ENCODE assay signal across 19 cellular contexts in the genomic region with DNA sequence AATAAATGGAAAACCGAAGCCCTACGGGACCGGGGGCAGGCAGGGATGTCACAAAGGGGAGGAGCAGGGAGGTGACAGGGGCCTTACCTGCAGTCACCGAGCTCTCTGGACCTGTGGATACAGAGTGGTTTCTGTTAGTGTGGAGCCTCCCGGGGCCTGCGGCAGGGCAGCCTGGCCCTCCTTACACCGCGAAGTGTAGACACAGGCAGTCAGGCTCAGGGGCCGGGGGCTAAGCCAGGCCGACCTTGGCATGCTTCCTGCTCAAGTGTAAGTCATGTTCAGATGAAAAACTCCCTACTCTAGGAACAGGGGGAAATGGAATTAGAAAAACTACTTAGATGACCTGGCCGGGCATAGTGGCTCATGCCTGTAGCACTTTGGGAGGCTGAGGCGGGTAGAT. TPM values are rescaled to one million over a fixed set of nuclear protein-coding genes. Genes with fewer than 3 reads are reported as not detected.
A peak's percentile ranks its signal among the peaks of the same experiment; 100 is the strongest.
DNase-seq lines count a peak whose midpoint lies in the region; ATAC-seq and TF ChIP-seq lines count a peak whose summit lies in the region.
"Had no signal": no experiment of that assay in that cellular context is flagged by ENCODE, and none has a peak within 500 bp of the region (broad histone marks: within the 10 kb centered on the region; RNA-seq: fewer than 3 reads in every experiment).

No MANE protein-coding gene starts in this region.

- ATAC-seq in right cardiac atrium (no peak), heart left ventricle (no peak), naive B cell (ENCODE audit: low read depth in 2 of 2) (no peak)
- ATAC-seq in activated CD8-positive, alpha-beta T cell treated with anti-CD3 and anti-CD28 coated beads for 36 hours = no peak
- ATAC-seq: activated T-helper 17 cell treated with anti-CD3 and anti-CD28 coated beads, Interleukin-2, amount 50 U/mL, for 72 hours; esophagus mucosa; HCT116; right lobe of liver had no signal

- H3K27me3 ChIP-seq in right cardiac atrium (ENCODE audit: control insufficient read depth, insufficient read depth) = no peaks in the 10 kb centered on the region
- peaks cover 0 to 3% (median 0%) of the 10 kb centered on the region in 9 donors for H3K27me3 ChIP-seq in heart left ventricle
- H3K27me3 ChIP-seq: ascending aorta, right lobe of liver had no signal

- H3K27ac ChIP-seq in right cardiac atrium (ENCODE audit: low read length) (no peak overlapping the region), heart left ventricle (peak overlapping the region in 1 of 12 donors; percentile 20)
- H3K27ac ChIP-seq: ascending aorta, right lobe of liver, thoracic aorta had no signal

- peaks cover 0 to 17% (median 4%) of the 10 kb centered on the region in 9 donors for H3K36me3 ChIP-seq in heart left ventricle

- no peak overlapping the region for H3K4me3 ChIP-seq in right cardiac atrium (ENCODE audit: low read length)
- H3K4me3 ChIP-seq in heart left ventricle = no peak overlapping the region
- H3K4me3 ChIP-seq: ascending aorta, lung, right lobe of liver, thoracic aorta had no signal

- peaks cover 37% of the 10 kb centered on the region for H3K4me1 Mint-ChIP-seq in activated CD8-positive, alpha-beta T cell treated with anti-CD3 and anti-CD28 coated beads for 36 hours (ENCODE audit: low read depth)
- H3K4me1 Mint-ChIP-seq in naive B cell = peaks cover 15 to 28% (median 20%) of the 10 kb centered on the region in 3 donors

- no peak for TF ChIP-seq POLR2A in heart left ventricle (IDR thresholded peaks at IDR 0.05)

- no peaks in the 10 kb centered on the region for H3K9me3 Mint-ChIP-seq in activated CD8-positive, alpha-beta T cell treated with anti-CD3 and anti-CD28 coated beads for 36 hours
- peaks cover 0 to 8% (median 2%) of the 10 kb centered on the region in 7 donors for H3K9me3 Mint-ChIP-seq in naive B cell
- H3K9me3 Mint-ChIP-seq: activated T-helper 17 cell treated with anti-CD3 and anti-CD28 coated beads, Interleukin-2, amount 50 U/mL, for 72 hours had no signal

- peak overlapping the region; percentile 85 for H3K27ac Mint-ChIP-seq in activated CD8-positive, alpha-beta T cell treated with anti-CD3 and anti-CD28 coated beads for 36 hours
- H3K27ac Mint-ChIP-seq in naive B cell = peak overlapping the region in 4 of 6 donors; percentile 0 to 92 (median 72)
- H3K27ac Mint-ChIP-seq: activated T-helper 17 cell treated with anti-CD3 and anti-CD28 coated beads, Interleukin-2, amount 50 U/mL, for 72 hours had no signal

- WGBS in right cardiac atrium = 60% methylated on average over 12 of the region's 12 CpGs
- WGBS in heart left ventricle, 4 donors = 63 to 79% (median 72%) methylated on average over 7 to 12 of the region's 12 CpGs

- DNase-seq in right cardiac atrium = peak in 2 of 3 donors; percentile 19 to 37
- no peak for DNase-seq in heart left ventricle
- no peak for DNase-seq in activated CD8-positive, alpha-beta T cell treated with anti-CD3 and anti-CD28 coated beads for 36 hours
- no peak for DNase-seq in naive B cell
- no peak for DNase-seq in UCSD-AML1 (lab: John Stamatoyannopoulos, UW; ENCODE audit: unreplicated experiment)
- no peak for DNase-seq in activated CD8-positive, alpha-beta memory T cell treated with anti-CD3 and anti-CD28 coated beads, Interleukin-2, amount 50 U/mL, for 4 hours
- DNase-seq in DMS79 (lab: John Stamatoyannopoulos, UW) = no peak
- DNase-seq: activated CD4-positive, alpha-beta T cell treated with anti-CD3 and anti-CD28 coated beads, Interleukin-2, amount 50 U/mL, for 48 hours; cerebellar nuclear complex; effector CD4-positive, alpha-beta T cell; Karpas-422; NCI-H187; right lobe of liver had no signal

- H3K9me3 ChIP-seq in right cardiac atrium (ENCODE audit: control insufficient read depth, low read length) (no peaks in the 10 kb centered on the region), heart left ventricle (peaks cover 0 to 10% (median 0%) of the 10 kb centered on the region in 12 donors)
- H3K9me3 ChIP-seq: ascending aorta, right lobe of liver, thoracic aorta had no signal

- POLR2A ChIA-PET in activated CD8-positive, alpha-beta T cell treated with anti-CD3 and anti-CD28 coated beads for 36 hours (lab: Charles Lee) = interaction anchor here (1.1 to 1.2 kb wide), 2 partner anchors 15 to 26 kb away, joined by 3 read pairs; no protein-coding TSS in a partner anchor

- H3K4me3 Mint-ChIP-seq in activated CD8-positive, alpha-beta T cell treated with anti-CD3 and anti-CD28 coated beads for 36 hours = peak overlapping the region; percentile 31
- no peak overlapping the region for H3K4me3 Mint-ChIP-seq in naive B cell
- H3K4me3 Mint-ChIP-seq: activated T-helper 17 cell treated with anti-CD3 and anti-CD28 coated beads, Interleukin-2, amount 50 U/mL, for 72 hours had no signal

- H3K27me3 Mint-ChIP-seq in activated CD8-positive, alpha-beta T cell treated with anti-CD3 and anti-CD28 coated beads for 36 hours = no peaks in the 10 kb centered on the region
- H3K27me3 Mint-ChIP-seq in naive B cell = no peaks in the 10 kb centered on the region
- H3K27me3 Mint-ChIP-seq: activated T-helper 17 cell treated with anti-CD3 and anti-CD28 coated beads, Interleukin-2, amount 50 U/mL, for 72 hours had no signal

- TF ChIP-seq CTCF in heart left ventricle (IDR thresholded peaks at IDR 0.05) = no peak
- no peak for TF ChIP-seq CTCF in activated CD8-positive, alpha-beta T cell treated with anti-CD3 and anti-CD28 coated beads for 36 hours (IDR thresholded peaks at IDR 0.05)

- H3K4me1 ChIP-seq in right cardiac atrium (ENCODE audit: control insufficient read depth, insufficient read depth, low read length) (no peaks in the 10 kb centered on the region), heart left ventricle (peaks cover 0 to 13% (median 2%) of the 10 kb centered on the region in 12 donors)

- CTCF ChIA-PET in activated CD8-positive, alpha-beta T cell treated with anti-CD3 and anti-CD28 coated beads for 36 hours (lab: Charles Lee) = no interaction called here

- H3K36me3 Mint-ChIP-seq in activated CD8-positive, alpha-beta T cell treated with anti-CD3 and anti-CD28 coated beads for 36 hours (ENCODE audit: low read depth) = peaks cover 32% of the 10 kb centered on the region
- peaks cover 11 to 16% of the 10 kb centered on the region in 2 donors for H3K36me3 Mint-ChIP-seq in naive B cell

- intact Hi-C loops in right cardiac atrium (cut with DNase I) (loop anchor here in 1 of 4 donors (10.0 kb wide), 1 partner anchor 107 kb away; the partner anchor contains the start of gene DNASE1L1), heart left ventricle (cut with DNase I) (no loop called here)
- intact Hi-C loops in activated CD8-positive, alpha-beta T cell treated with anti-CD3 and anti-CD28 coated beads for 36 hours (cut with micrococcal nuclease) = no loop called here

RNA-seq across cellular contexts. Expression of gene FAM3A, which starts 4.3 kb away (rescaled TPM):
- total RNA-seq in right cardiac atrium = 10 to 100 TPM; 55.4 to 60.8 (median 58.9) TPM
- 68.6 TPM for polyA plus RNA-seq in right cardiac atrium
- total RNA-seq in heart left ventricle = 10 to 100 TPM; 36.2 to 82.6 (median 48.6) TPM
- 10 to 100 TPM; 66.1 to 72.2 TPM for polyA plus RNA-seq in heart left ventricle
- 10 to 100 TPM; 27.9 to 31.9 TPM for total RNA-seq in activated CD8-positive, alpha-beta T cell treated with anti-CD3 and anti-CD28 coated beads for 36 hours
- 10 to 100 TPM; 13.4 to 24.1 (median 16.7) TPM for polyA plus RNA-seq in naive B cell (ENCODE audit: low read depth in 6 of 6)

RNA-seq across cellular contexts. Expression of gene SLC10A3, which starts 21.3 kb away (rescaled TPM):
- total RNA-seq in right cardiac atrium (10 to 100 TPM; 14.4 to 18.9 (median 15.5) TPM), heart left ventricle (10 to 100 TPM in 8 of 9 donors, 1 to 10 TPM in 1; 8.3 to 33.3 (median 15.5) TPM)
- polyA plus RNA-seq in right cardiac atrium (17.3 TPM), heart left ventricle (10 to 100 TPM; 12.2 to 50.6 TPM), naive B cell (ENCODE audit: low read depth in 6 of 6) (10 to 100 TPM; 33.5 to 65.1 (median 38.0) TPM)
- 10 to 100 TPM; 13.2 to 14.1 TPM for total RNA-seq in activated CD8-positive, alpha-beta T cell treated with anti-CD3 and anti-CD28 coated beads for 36 hours

RNA-seq across cellular contexts. Expression of gene UBL4A, which starts 25.3 kb away (rescaled TPM):
- total RNA-seq in right cardiac atrium = 10 to 100 TPM; 51.1 to 62.1 (median 60.3) TPM
- 43.6 TPM for polyA plus RNA-seq in right cardiac atrium
- 10 to 100 TPM; 40.6 to 92.8 (median 53.7) TPM for total RNA-seq in heart left ventricle
- polyA plus RNA-seq in heart left ventricle = 10 to 100 TPM; 34.6 to 72.8 TPM
- 10 to 100 TPM; 46.5 to 47.6 TPM for total RNA-seq in activated CD8-positive, alpha-beta T cell treated with anti-CD3 and anti-CD28 coated beads for 36 hours
- 10 to 100 TPM; 18.7 to 39.4 (median 33.0) TPM for polyA plus RNA-seq in naive B cell (ENCODE audit: low read depth in 6 of 6)

RNA-seq across cellular contexts. Expression of gene LAGE3, which starts 32.7 kb away (rescaled TPM):
- total RNA-seq in right cardiac atrium (10 to 100 TPM; 16.3 to 22.0 (median 19.5) TPM), heart left ventricle (10 to 100 TPM; 16.2 to 23.6 (median 18.9) TPM)
- polyA plus RNA-seq in right cardiac atrium (25.8 TPM), heart left ventricle (10 to 100 TPM; 15.1 to 26.8 TPM), naive B cell (ENCODE audit: low read depth in 6 of 6) (10 to 100 TPM; 36.4 to 47.6 (median 40.9) TPM)
- 10 to 100 TPM; 49.8 to 50.1 TPM for total RNA-seq in activated CD8-positive, alpha-beta T cell treated with anti-CD3 and anti-CD28 coated beads for 36 hours

RNA-seq across cellular contexts. Expression of gene G6PD, which starts 34.9 kb away (rescaled TPM):
- total RNA-seq in right cardiac atrium (10 to 100 TPM; 16.6 to 26.4 (median 23.5) TPM), heart left ventricle (10 to 100 TPM in 5 of 9 donors, 1 to 10 TPM in 4; 7.2 to 41.3 (median 11.2) TPM)
- polyA plus RNA-seq in right cardiac atrium (13.2 TPM), heart left ventricle (10 to 100 TPM in 1 of 2 donors, 1 to 10 TPM in 1; 5.9 to 20.5 TPM), naive B cell (ENCODE audit: low read depth in 6 of 6) (1 to 10 TPM; 3.3 to 6.1 (median 4.4) TPM)
- total RNA-seq in activated CD8-positive, alpha-beta T cell treated with anti-CD3 and anti-CD28 coated beads for 36 hours = 10 to 100 TPM; 88.4 to 92.5 TPM

Comparison
In these comparisons a context has a peak if more than half of its experiments do, and no peak if none do; other contexts are left out.
1. DNase-seq: peak in right cardiac atrium (2 of 3); none in heart left ventricle (0 of 5), activated CD8-positive, alpha-beta T cell treated with anti-CD3 and anti-CD28 coated beads for 36 hours (single experiment), naive B cell (single experiment), UCSD-AML1 (single experiment), activated CD8-positive, alpha-beta memory T cell treated with anti-CD3 and anti-CD28 coated beads, Interleukin-2, amount 50 U/mL, for 4 hours (single experiment) and DMS79 (single experiment).